Comparison of ENCODE assay signal across 3 cellular contexts in genomic region chr16:11256657-11257130, GRCh38.
TF ChIP-seq lines count a peak whose summit lies in the region.

No MANE protein-coding gene starts in this region.

TF ChIP-seq in HEK293, 187 proteins besides CTCF, POLR2A, EP300 and RAD21 (continues in another document):
- TF ChIP-seq ZFP69B (tag by site-specific recombination; IDR thresholded peaks at IDR 0.05) = no peak
- peak; percentile 7 for TF ChIP-seq ZBTB26 (tag by site-specific recombination; optimal IDR thresholded peaks at IDR 0.05)
- 0 out of 2 replicates have a peak, but pooled peaks have one; percentile 23 for TF ChIP-seq PRDM10 (tag by site-specific recombination; IDR thresholded peaks at IDR 0.05)
- TF ChIP-seq ZIC2 (tag by site-specific recombination; IDR thresholded peaks at IDR 0.05) = peak; percentile 60; the same call in 1 of the 2 replicates
- TF ChIP-seq ZNF335 (tag by site-specific recombination; conservative IDR thresholded peaks at IDR 0.05) = peak; percentile 95
- no peak for TF ChIP-seq ZNF571 (tag by site-specific recombination; IDR thresholded peaks at IDR 0.05)
- TF ChIP-seq ZNF777 (tag by site-specific recombination; IDR thresholded peaks at IDR 0.05; ENCODE audit: borderline replicate concordance) = no peak
- peak; percentile 22; the same call in 1 of the 2 replicates for TF ChIP-seq ZBTB20 (tag by site-specific recombination; IDR thresholded peaks at IDR 0.05)
- TF ChIP-seq, protein P1, sequence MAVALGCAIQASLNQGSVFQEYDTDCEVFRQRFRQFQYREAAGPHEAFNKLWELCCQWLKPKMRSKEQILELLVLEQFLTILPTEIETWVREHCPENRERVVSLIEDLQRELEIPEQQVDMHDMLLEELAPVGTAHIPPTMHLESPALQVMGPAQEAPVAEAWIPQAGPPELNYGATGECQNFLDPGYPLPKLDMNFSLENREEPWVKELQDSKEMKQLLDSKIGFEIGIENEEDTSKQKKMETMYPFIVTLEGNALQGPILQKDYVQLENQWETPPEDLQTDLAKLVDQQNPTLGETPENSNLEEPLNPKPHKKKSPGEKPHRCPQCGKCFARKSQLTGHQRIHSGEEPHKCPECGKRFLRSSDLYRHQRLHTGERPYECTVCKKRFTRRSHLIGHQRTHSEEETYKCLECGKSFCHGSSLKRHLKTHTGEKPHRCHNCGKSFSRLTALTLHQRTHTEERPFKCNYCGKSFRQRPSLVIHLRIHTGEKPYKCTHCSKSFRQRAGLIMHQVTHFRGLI (tag by site-specific recombination; IDR thresholded peaks at IDR 0.05) = peak; percentile 89

TF ChIP-seq in SK-N-SH treated with all-trans-retinoic acid at 6 μM for 48 hours, 23 proteins besides CTCF, POLR2A, EP300 and RAD21:
- TF ChIP-seq ESRRG (CRISPR knock-in tag; IDR thresholded peaks at IDR 0.05) = no peak
- TF ChIP-seq, protein P2, sequence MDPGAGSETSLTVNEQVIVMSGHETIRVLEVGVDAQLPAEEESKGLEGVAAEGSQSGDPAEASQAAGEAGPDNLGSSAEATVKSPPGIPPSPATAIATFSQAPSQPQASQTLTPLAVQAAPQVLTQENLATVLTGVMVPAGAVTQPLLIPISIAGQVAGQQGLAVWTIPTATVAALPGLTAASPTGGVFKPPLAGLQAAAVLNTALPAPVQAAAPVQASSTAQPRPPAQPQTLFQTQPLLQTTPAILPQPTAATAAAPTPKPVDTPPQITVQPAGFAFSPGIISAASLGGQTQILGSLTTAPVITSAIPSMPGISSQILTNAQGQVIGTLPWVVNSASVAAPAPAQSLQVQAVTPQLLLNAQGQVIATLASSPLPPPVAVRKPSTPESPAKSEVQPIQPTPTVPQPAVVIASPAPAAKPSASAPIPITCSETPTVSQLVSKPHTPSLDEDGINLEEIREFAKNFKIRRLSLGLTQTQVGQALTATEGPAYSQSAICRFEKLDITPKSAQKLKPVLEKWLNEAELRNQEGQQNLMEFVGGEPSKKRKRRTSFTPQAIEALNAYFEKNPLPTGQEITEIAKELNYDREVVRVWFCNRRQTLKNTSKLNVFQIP (CRISPR knock-in tag; IDR thresholded peaks at IDR 0.05; ENCODE audit: borderline replicate concordance, low read depth) = no peak
- TF ChIP-seq ISL1 (CRISPR knock-in tag; IDR thresholded peaks at IDR 0.05) = no peak
- TF ChIP-seq SNAI2 (CRISPR knock-in tag; IDR thresholded peaks at IDR 0.05) = no peak
- no peak for TF ChIP-seq GLIS3 (CRISPR knock-in tag; IDR thresholded peaks at IDR 0.05)
- TF ChIP-seq, protein P3, sequence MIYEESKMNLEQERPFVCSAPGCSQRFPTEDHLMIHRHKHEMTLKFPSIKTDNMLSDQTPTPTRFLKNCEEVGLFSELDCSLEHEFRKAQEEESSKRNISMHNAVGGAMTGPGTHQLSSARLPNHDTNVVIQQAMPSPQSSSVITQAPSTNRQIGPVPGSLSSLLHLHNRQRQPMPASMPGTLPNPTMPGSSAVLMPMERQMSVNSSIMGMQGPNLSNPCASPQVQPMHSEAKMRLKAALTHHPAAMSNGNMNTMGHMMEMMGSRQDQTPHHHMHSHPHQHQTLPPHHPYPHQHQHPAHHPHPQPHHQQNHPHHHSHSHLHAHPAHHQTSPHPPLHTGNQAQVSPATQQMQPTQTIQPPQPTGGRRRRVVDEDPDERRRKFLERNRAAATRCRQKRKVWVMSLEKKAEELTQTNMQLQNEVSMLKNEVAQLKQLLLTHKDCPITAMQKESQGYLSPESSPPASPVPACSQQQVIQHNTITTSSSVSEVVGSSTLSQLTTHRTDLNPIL (CRISPR knock-in tag; IDR thresholded peaks at IDR 0.05; ENCODE audit: low read depth) = no peak

TF ChIP-seq in HepG2, 621 proteins besides CTCF, POLR2A, EP300 and RAD21 (continues in another document):
- no peak; the same call in 1 of the 2 replicates for TF ChIP-seq ZBTB33 (CRISPR knock-in tag; IDR thresholded peaks at IDR 0.05)
- TF ChIP-seq TIGD3 (CRISPR knock-in tag; IDR thresholded peaks at IDR 0.05; ENCODE audit: borderline replicate concordance) = peak; percentile 87; the same call in 1 of the 2 replicates
- TF ChIP-seq ZNF33A (CRISPR knock-in tag; IDR thresholded peaks at IDR 0.05; ENCODE audit: borderline replicate concordance) = peak; percentile 99; the same call in 1 of the 2 replicates
- no peak for TF ChIP-seq SNRNP70 (IDR thresholded peaks at IDR 0.05; ENCODE audit: low read depth, low read length)
- TF ChIP-seq RBM22 (optimal IDR thresholded peaks at IDR 0.05; ENCODE audit: low read length) = peak; percentile 6
- 0 out of 2 replicates have a peak, but pooled peaks have one; percentile 6 for TF ChIP-seq ZNF746 (CRISPR knock-in tag; IDR thresholded peaks at IDR 0.05)
- peak; percentile 95 for TF ChIP-seq HNRNPK (IDR thresholded peaks at IDR 0.05; ENCODE audit: low read depth, low read length, poor library complexity, severe bottlenecking)
- TF ChIP-seq ZFX (CRISPR knock-in tag; IDR thresholded peaks at IDR 0.05; ENCODE audit: low read depth) = peak; percentile 37
- 0 out of 2 replicates have a peak, but pooled peaks have one; percentile 9 for TF ChIP-seq ZBTB37 (CRISPR knock-in tag; IDR thresholded peaks at IDR 0.05)
- 0 out of 2 replicates have a peak, but pooled peaks have one; percentile 49 for TF ChIP-seq ZNF768 (CRISPR knock-in tag; IDR thresholded peaks at IDR 0.05)
- peak; percentile 70 for TF ChIP-seq HDAC1 (CRISPR knock-in tag; IDR thresholded peaks at IDR 0.05)
- TF ChIP-seq DMAP1 (CRISPR knock-in tag; IDR thresholded peaks at IDR 0.05) = no peak
- 0 out of 2 replicates have a peak, but pooled peaks have one; percentile 12 for TF ChIP-seq ZNF484 (CRISPR knock-in tag; IDR thresholded peaks at IDR 0.05; ENCODE audit: borderline replicate concordance, low read depth)
- TF ChIP-seq, protein P4, sequence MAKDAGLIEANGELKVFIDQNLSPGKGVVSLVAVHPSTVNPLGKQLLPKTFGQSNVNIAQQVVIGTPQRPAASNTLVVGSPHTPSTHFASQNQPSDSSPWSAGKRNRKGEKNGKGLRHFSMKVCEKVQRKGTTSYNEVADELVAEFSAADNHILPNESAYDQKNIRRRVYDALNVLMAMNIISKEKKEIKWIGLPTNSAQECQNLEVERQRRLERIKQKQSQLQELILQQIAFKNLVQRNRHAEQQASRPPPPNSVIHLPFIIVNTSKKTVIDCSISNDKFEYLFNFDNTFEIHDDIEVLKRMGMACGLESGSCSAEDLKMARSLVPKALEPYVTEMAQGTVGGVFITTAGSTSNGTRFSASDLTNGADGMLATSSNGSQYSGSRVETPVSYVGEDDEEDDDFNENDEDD (CRISPR knock-in tag; IDR thresholded peaks at IDR 0.05; ENCODE audit: borderline replicate concordance) = no peak
- peak; percentile 15; the same call in 1 of the 2 replicates for TF ChIP-seq KDM3A (CRISPR knock-in tag; IDR thresholded peaks at IDR 0.05; ENCODE audit: low read depth)
- TF ChIP-seq TEF (CRISPR knock-in tag; IDR thresholded peaks at IDR 0.05) = no peak
- peak; percentile 2; the same call in 1 of the 2 replicates for TF ChIP-seq MYNN (CRISPR knock-in tag; IDR thresholded peaks at IDR 0.05; ENCODE audit: low read depth)
- no peak for TF ChIP-seq CSRNP2 (CRISPR knock-in tag; conservative IDR thresholded peaks at IDR 0.05; ENCODE audit: low read depth)
- TF ChIP-seq, protein P5, sequence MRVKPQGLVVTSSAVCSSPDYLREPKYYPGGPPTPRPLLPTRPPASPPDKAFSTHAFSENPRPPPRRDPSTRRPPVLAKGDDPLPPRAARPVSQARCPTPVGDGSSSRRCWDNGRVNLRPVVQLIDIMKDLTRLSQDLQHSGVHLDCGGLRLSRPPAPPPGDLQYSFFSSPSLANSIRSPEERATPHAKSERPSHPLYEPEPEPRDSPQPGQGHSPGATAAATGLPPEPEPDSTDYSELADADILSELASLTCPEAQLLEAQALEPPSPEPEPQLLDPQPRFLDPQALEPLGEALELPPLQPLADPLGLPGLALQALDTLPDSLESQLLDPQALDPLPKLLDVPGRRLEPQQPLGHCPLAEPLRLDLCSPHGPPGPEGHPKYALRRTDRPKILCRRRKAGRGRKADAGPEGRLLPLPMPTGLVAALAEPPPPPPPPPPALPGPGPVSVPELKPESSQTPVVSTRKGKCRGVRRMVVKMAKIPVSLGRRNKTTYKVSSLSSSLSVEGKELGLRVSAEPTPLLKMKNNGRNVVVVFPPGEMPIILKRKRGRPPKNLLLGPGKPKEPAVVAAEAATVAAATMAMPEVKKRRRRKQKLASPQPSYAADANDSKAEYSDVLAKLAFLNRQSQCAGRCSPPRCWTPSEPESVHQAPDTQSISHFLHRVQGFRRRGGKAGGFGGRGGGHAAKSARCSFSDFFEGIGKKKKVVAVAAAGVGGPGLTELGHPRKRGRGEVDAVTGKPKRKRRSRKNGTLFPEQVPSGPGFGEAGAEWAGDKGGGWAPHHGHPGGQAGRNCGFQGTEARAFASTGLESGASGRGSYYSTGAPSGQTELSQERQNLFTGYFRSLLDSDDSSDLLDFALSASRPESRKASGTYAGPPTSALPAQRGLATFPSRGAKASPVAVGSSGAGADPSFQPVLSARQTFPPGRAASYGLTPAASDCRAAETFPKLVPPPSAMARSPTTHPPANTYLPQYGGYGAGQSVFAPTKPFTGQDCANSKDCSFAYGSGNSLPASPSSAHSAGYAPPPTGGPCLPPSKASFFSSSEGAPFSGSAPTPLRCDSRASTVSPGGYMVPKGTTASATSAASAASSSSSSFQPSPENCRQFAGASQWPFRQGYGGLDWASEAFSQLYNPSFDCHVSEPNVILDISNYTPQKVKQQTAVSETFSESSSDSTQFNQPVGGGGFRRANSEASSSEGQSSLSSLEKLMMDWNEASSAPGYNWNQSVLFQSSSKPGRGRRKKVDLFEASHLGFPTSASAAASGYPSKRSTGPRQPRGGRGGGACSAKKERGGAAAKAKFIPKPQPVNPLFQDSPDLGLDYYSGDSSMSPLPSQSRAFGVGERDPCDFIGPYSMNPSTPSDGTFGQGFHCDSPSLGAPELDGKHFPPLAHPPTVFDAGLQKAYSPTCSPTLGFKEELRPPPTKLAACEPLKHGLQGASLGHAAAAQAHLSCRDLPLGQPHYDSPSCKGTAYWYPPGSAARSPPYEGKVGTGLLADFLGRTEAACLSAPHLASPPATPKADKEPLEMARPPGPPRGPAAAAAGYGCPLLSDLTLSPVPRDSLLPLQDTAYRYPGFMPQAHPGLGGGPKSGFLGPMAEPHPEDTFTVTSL (CRISPR knock-in tag; IDR thresholded peaks at IDR 0.05; ENCODE audit: borderline replicate concordance) = peak; percentile 71
- peak; percentile 36; the same call in 1 of the 2 replicates for TF ChIP-seq ZNF44 (CRISPR knock-in tag; IDR thresholded peaks at IDR 0.05)
- peak; percentile 16 for TF ChIP-seq CCAR2 (optimal IDR thresholded peaks at IDR 0.05; ENCODE audit: low read depth, low read length)
- TF ChIP-seq, protein P6, sequence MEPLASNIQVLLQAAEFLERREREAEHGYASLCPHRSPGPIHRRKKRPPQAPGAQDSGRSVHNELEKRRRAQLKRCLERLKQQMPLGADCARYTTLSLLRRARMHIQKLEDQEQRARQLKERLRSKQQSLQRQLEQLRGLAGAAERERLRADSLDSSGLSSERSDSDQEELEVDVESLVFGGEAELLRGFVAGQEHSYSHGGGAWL (CRISPR knock-in tag; IDR thresholded peaks at IDR 0.05) = 0 out of 2 replicates have a peak, but pooled peaks have one; percentile 11
- peak; percentile 97; the same call in 1 of the 2 replicates for TF ChIP-seq ZNF850 (CRISPR knock-in tag; conservative IDR thresholded peaks at IDR 0.05)
